ENCODE assay signal across 16 cellular contexts in genomic region chr6:98942263-98942803, GRCh38. TPM values are rescaled to one million over a fixed set of nuclear protein-coding genes. Genes with fewer than 3 reads are reported as not detected.
DNase-seq lines count a peak whose midpoint lies in the region; ATAC-seq and TF ChIP-seq lines count a peak whose summit lies in the region.
"Had no signal": no experiment of that assay in that cellular context is flagged by ENCODE, and none has a peak within 500 bp of the region (broad histone marks: within the 10 kb centered on the region; RNA-seq: fewer than 3 reads in every experiment).

No MANE protein-coding gene starts in this region.

- in situ Hi-C loops in Panc1 (cut with HindIII; ENCODE audit: low pct_unique_long_range_greater_than_20kb, low sequenced_read_pairs), result no loop called here

- H3K27ac ChIP-seq in C4-2B, result no peak overlapping the region
- no peak overlapping the region for H3K27ac ChIP-seq in Panc1 (ENCODE audit: low read length)
- H3K27ac ChIP-seq in uterus, result no peak overlapping the region
- H3K27ac ChIP-seq: esophagus muscularis mucosa, hepatocyte, parathyroid adenoma, vagina had no signal

- DNase-seq in Panc1 (ENCODE audit: low read depth, low spot score) (no peak), fibroblast of villous mesenchyme (ENCODE audit: low read depth) (no peak), uterus (no peak), NCI-H2029 (lab: John Stamatoyannopoulos, UW) (no peak)
- DNase-seq: activated naive CD8-positive, alpha-beta T cell treated with anti-CD3 and anti-CD28 coated beads, Interleukin-2, amount 50 U/mL, for 24 hours; naive thymus-derived CD4-positive, alpha-beta T cell; SHP77; stimulated activated CD4-positive, alpha-beta T cell treated with anti-CD3 and anti-CD28 coated beads, Interleukin-2, amount 100 ng/mL, for 48 hours had no signal

- POLR2A ChIA-PET in Panc1 (lab: Charles Lee), result no interaction called here

- H3K9me3 ChIP-seq in Panc1 (ENCODE audit: control insufficient read depth, insufficient read depth, low read depth, low read length) (peaks cover 25% of the 10 kb centered on the region; the same call in 1 of the 2 replicates), uterus (no peaks in the 10 kb centered on the region)
- H3K9me3 ChIP-seq: vagina had no signal

- H3K36me3 ChIP-seq in Panc1 (ENCODE audit: control insufficient read depth, insufficient read depth, low read length) (no peaks in the 10 kb centered on the region; the same call in 1 of the 2 replicates), uterus (no peaks in the 10 kb centered on the region)
- H3K36me3 ChIP-seq: esophagus muscularis mucosa, vagina had no signal

- no peak for ATAC-seq in Panc1
- no peak for ATAC-seq in GM21526 (IDR thresholded peaks at IDR 0.05; ENCODE audit: low FRiP score, unreplicated experiment)
- ATAC-seq in HG03139 (IDR thresholded peaks at IDR 0.05; ENCODE audit: unreplicated experiment), result no peak
- ATAC-seq: activated naive CD8-positive, alpha-beta T cell treated with anti-CD3 and anti-CD28 coated beads, Interleukin-2, amount 50 U/mL, for 24 hours; naive thymus-derived CD4-positive, alpha-beta T cell had no signal

- no peaks in the 10 kb centered on the region for H3K27me3 ChIP-seq in Panc1 (ENCODE audit: control insufficient read depth, insufficient read depth, low read length)
- no peaks in the 10 kb centered on the region for H3K27me3 ChIP-seq in uterus
- H3K27me3 ChIP-seq: esophagus muscularis mucosa, hepatocyte, vagina had no signal

- TF ChIP-seq CTCF in C4-2B (conservative IDR thresholded peaks at IDR 0.05), result peak; percentile 18
- 0 out of 2 replicates have a peak, but pooled peaks have one; percentile 5 for TF ChIP-seq CTCF in GM12874 (IDR thresholded peaks at IDR 0.05; ENCODE audit: insufficient read depth, low read depth, low read length)
- peak; percentile 43 for TF ChIP-seq CTCF in Panc1 (IDR thresholded peaks at IDR 0.05)
- TF ChIP-seq CTCF in fibroblast of villous mesenchyme (IDR thresholded peaks at IDR 0.05; ENCODE audit: insufficient read depth, low read depth, low read length), result peak; percentile 4
- TF ChIP-seq CTCF in uterus (IDR thresholded peaks at IDR 0.05), result no peak

- H3K4me3 ChIP-seq in Panc1 (ENCODE audit: low read depth in 2 of 2, low read length in 2 of 2), result no peak overlapping the region
- no peak overlapping the region for H3K4me3 ChIP-seq in fibroblast of villous mesenchyme (ENCODE audit: low read depth, low read length)
- no peak overlapping the region for H3K4me3 ChIP-seq in uterus
- H3K4me3 ChIP-seq: esophagus muscularis mucosa, hepatocyte, vagina had no signal

- no peak for TF ChIP-seq POLR2A in uterus (IDR thresholded peaks at IDR 0.05)

- intact Hi-C loops in Panc1 (cut with micrococcal nuclease; ENCODE audit: unreplicated experiment) (no loop called here), uterus (cut with DNase I; ENCODE audit: low total_unique reads) (no loop called here)

- H3K4me1 ChIP-seq in Panc1 (ENCODE audit: control insufficient read depth, insufficient read depth, low read length) (peaks cover 19% of the 10 kb centered on the region), uterus (no peaks in the 10 kb centered on the region)

- CTCF ChIA-PET in Panc1 (lab: Charles Lee), result no interaction called here

- no TSS peak for BruUV-seq in Panc1 (replicated peaks; lab: Mats Ljungman, UMichigan)

RNA-seq across cellular contexts. Expression of gene FBXL4, which starts 5.4 kb away (rescaled TPM):
- total RNA-seq in Panc1 (2021; ENCODE audit: unreplicated experiment) (11.5 TPM), fibroblast of villous mesenchyme (10.6 and 19.0 TPM in 2 replicates), uterus (10 to 100 TPM; 16.7 to 40.9 (median 35.8) TPM)
- polyA plus RNA-seq in Panc1 (2012; ENCODE audit: insufficient read length), result 5.1 TPM

Comparison
In these comparisons a context has a peak if more than half of its experiments do, and no peak if none do; other contexts are left out.
1. CTCF ChIP-seq: peak in C4-2B (single experiment), GM12874 (single experiment), Panc1 (single experiment) and fibroblast of villous mesenchyme (single experiment); none in uterus (0 of 4).